ENCODE assay signal across 8 cellular contexts in the genomic region with DNA sequence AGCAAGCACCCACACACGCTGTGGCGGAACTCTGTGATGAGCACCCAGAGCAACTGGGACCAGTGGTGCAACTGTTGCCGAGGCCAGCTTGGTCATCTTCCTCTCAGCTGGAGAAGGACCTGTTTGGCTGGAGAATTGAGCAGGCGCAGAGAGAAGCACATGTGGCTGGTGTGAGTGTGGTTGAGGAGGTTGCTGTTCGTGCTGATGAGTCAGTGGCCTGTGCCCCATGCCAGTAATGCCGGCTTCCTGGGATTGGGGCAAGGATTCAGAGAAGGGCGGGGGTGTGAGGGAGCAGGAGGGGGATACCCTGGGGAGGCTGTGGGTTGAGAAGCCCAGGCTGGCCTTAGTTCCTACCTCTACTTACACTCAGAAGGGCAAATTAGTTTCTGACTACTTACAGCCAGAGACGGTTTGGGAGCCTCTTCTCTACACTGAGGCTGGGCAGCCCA. TPM values are rescaled to one million over a fixed set of nuclear protein-coding genes. Genes with fewer than 3 reads are reported as not detected.
DNase-seq lines count a peak whose midpoint lies in the region; ATAC-seq and TF ChIP-seq lines count a peak whose summit lies in the region.

No MANE protein-coding gene starts in this region.

- peaks cover 5% of the 10 kb centered on the region for H3K36me3 Mint-ChIP-seq in glutamatergic neuron (ENCODE audit: unreplicated experiment)

- H3K27me3 ChIP-seq in psoas muscle (ENCODE audit: insufficient read depth in 3 of 3, low read length in 2 of 3): no peaks in the 10 kb centered on the region

- H3K9me3 ChIP-seq in psoas muscle: no peaks in the 10 kb centered on the region

- TF ChIP-seq CTCF in GM13976 (IDR thresholded peaks at IDR 0.05; ENCODE audit: borderline replicate concordance, control extremely low read depth, extremely low read depth, insufficient read depth, missing control alignments) (no peak), epithelial cell of esophagus (IDR thresholded peaks at IDR 0.05; ENCODE audit: insufficient read depth, low read depth, low read length, missing control alignments) (no peak), psoas muscle (IDR thresholded peaks at IDR 0.05) (no peak), glutamatergic neuron (IDR thresholded peaks at IDR 0.05; ENCODE audit: partially characterized antibody, unreplicated experiment) (no peak)

- peaks cover 9% of the 10 kb centered on the region for H3K9me3 Mint-ChIP-seq in glutamatergic neuron (ENCODE audit: unreplicated experiment)

- no peak overlapping the region for H3K27ac Mint-ChIP-seq in glutamatergic neuron (ENCODE audit: unreplicated experiment)

- H3K36me3 ChIP-seq in psoas muscle (ENCODE audit: insufficient read depth in 1 of 2, low read depth in 1 of 2): no peaks in the 10 kb centered on the region

- peaks cover 41% of the 10 kb centered on the region for H3K4me1 ChIP-seq in psoas muscle

- ATAC-seq in psoas muscle: peak; percentile 74 to 82 (median 80)
- ATAC-seq in GM19023 (IDR thresholded peaks at IDR 0.05; ENCODE audit: unreplicated experiment): no peak

- peaks cover 9% of the 10 kb centered on the region for H3K27me3 Mint-ChIP-seq in glutamatergic neuron (ENCODE audit: unreplicated experiment)

- H3K4me3 Mint-ChIP-seq in glutamatergic neuron (ENCODE audit: unreplicated experiment): no peak overlapping the region

- in situ Hi-C loops in GM13976 (cut with MboI; ENCODE audit: low sequenced_read_pairs, unreplicated experiment): no loop called here

- 49 to 57% (median 50%) methylated on average over 8 of the region's 8 CpGs for WGBS in psoas muscle, 3 donors

- no peak overlapping the region for H3K4me3 ChIP-seq in epithelial cell of esophagus (ENCODE audit: low read length)
- H3K4me3 ChIP-seq in psoas muscle: no peak overlapping the region

- H3K27ac ChIP-seq in psoas muscle: peak overlapping the region; percentile 80

- H3K4me1 Mint-ChIP-seq in glutamatergic neuron (ENCODE audit: low read depth, unreplicated experiment): peaks cover 3% of the 10 kb centered on the region

- intact Hi-C loops in psoas muscle (cut with DNase I): no loop called here

- DNase-seq in GM13976 (ENCODE audit: low spot score) (peak; percentile 16), RPMI7951 (ENCODE audit: low read depth) (peak; percentile 98), epithelial cell of esophagus (ENCODE audit: low read depth) (peak; percentile 93), psoas muscle (peak; percentile 88 to 90), glutamatergic neuron (no peak), T-helper 9 cell (no peak), HuH-7.5 (ENCODE audit: low spot score) (no peak)

RNA-seq across cellular contexts. Expression of gene EPS8L3, which starts 57.5 kb away (rescaled TPM):
- total RNA-seq in RPMI7951 (2014; rRNA removed; shearing (Covaris generic)): not detected in 2 replicates
- total RNA-seq in psoas muscle: under 1 TPM in 1 of 4 donors, not detected in 3; 0.64 TPM
- polyA plus RNA-seq in psoas muscle: under 1 TPM in 2 of 3 donors, not detected in 1; 0.03 to 0.57 TPM
- total RNA-seq in glutamatergic neuron (ENCODE audit: unreplicated experiment): not detected

Comparison
In these comparisons a context has a peak if more than half of its experiments do, and no peak if none do; other contexts are left out.
1. DNase-seq: peak in GM13976 (single experiment), RPMI7951 (single experiment), epithelial cell of esophagus (single experiment) and psoas muscle (2 of 2); none in glutamatergic neuron (single experiment), T-helper 9 cell (single experiment) and HuH-7.5 (single experiment).